Comparison of ENCODE assay signal across 27 cellular contexts in genomic region chr5:116439891-116440290, GRCh38.
"Had no signal": no experiment of that assay in that cellular context is flagged by ENCODE, and none has a peak within 500 bp of the region (broad histone marks: within the 10 kb centered on the region; RNA-seq: fewer than 3 reads in every experiment).

No MANE protein-coding gene starts in this region.

- DNase-seq: activated B cell treated with CpG ODN at 0.5 μM for 24 hours; activated CD8-positive, alpha-beta memory T cell treated with anti-CD3 and anti-CD28 coated beads, Interleukin-2, amount 10 ng/mL, durations not matched to agents 7 days and 5 days; activated CD8-positive, alpha-beta T cell treated with anti-CD3 and anti-CD28 coated beads, Interleukin-2, amount 10 ng/mL, durations not matched to agents 7 days and 5 days; activated naive CD4-positive, alpha-beta T cell; activated T-cell treated with anti-CD3 and anti-CD28 coated beads, Interleukin-2, amount 50 U/mL, for 72 hours; anterior cingulate cortex; body of pancreas; cerebellar nuclear complex; effector memory CD8-positive, alpha-beta T cell; erythroblast; gastrocnemius medialis; left colon; lower lobe of right lung; mesenchymal stem cell; pancreas; right cardiac atrium; stimulated activated CD4-positive, alpha-beta T cell treated with anti-CD3 and anti-CD28 coated beads, Interleukin-15, amount 100 ng/mL, for 24 hours; stimulated activated CD4-positive, alpha-beta T cell treated with anti-CD3 and anti-CD28 coated beads, Interleukin-2, amount 100 ng/mL, for 24 hours; stimulated activated naive B cell treated with anti-CD40 and anti-IgM and Interleukin-4, amounts not matched to agents 10 μg/mL and 1 μg/mL and 100 μg/mL, for 72 hours; stomach; SW 1271; T-helper 17 cell; T1000; tibial artery; upper lobe of right lung had no signal

- H3K4me3 Mint-ChIP-seq: activated B cell treated with CpG ODN at 0.5 μM for 24 hours; activated CD8-positive, alpha-beta memory T cell treated with anti-CD3 and anti-CD28 coated beads, Interleukin-2, amount 10 ng/mL, durations not matched to agents 7 days and 5 days; activated CD8-positive, alpha-beta T cell treated with anti-CD3 and anti-CD28 coated beads, Interleukin-2, amount 10 ng/mL, durations not matched to agents 7 days and 5 days; activated T-cell treated with anti-CD3 and anti-CD28 coated beads, Interleukin-2, amount 50 U/mL, for 72 hours; effector memory CD8-positive, alpha-beta T cell; natural killer cell treated with Interleukin-12 subunit alpha and Interleukin-12 subunit beta and Interleukin-15 and Interleukin-18, amount 100 ng/mL, for 72 hours; stimulated activated naive B cell treated with anti-CD40 and anti-IgM and Interleukin-4, amounts not matched to agents 10 μg/mL and 1 μg/mL and 100 μg/mL, for 72 hours; T-helper 17 cell had no signal

- H3K27me3 Mint-ChIP-seq: activated B cell treated with CpG ODN at 0.5 μM for 24 hours; activated CD8-positive, alpha-beta memory T cell treated with anti-CD3 and anti-CD28 coated beads, Interleukin-2, amount 10 ng/mL, durations not matched to agents 7 days and 5 days; effector memory CD8-positive, alpha-beta T cell; natural killer cell treated with Interleukin-12 subunit alpha and Interleukin-12 subunit beta and Interleukin-15 and Interleukin-18, amount 100 ng/mL, for 72 hours; stimulated activated naive B cell treated with anti-CD40 and anti-IgM and Interleukin-4, amounts not matched to agents 10 μg/mL and 1 μg/mL and 100 μg/mL, for 72 hours; T-helper 17 cell had no signal

- H3K27ac Mint-ChIP-seq: activated B cell treated with CpG ODN at 0.5 μM for 24 hours; activated CD8-positive, alpha-beta memory T cell treated with anti-CD3 and anti-CD28 coated beads, Interleukin-2, amount 10 ng/mL, durations not matched to agents 7 days and 5 days; activated CD8-positive, alpha-beta T cell treated with anti-CD3 and anti-CD28 coated beads, Interleukin-2, amount 10 ng/mL, durations not matched to agents 7 days and 5 days; activated naive CD4-positive, alpha-beta T cell treated with anti-CD3 and anti-CD28 coated beads, Interleukin-2, amount 50 U/mL, for 72 hours; activated T-cell treated with anti-CD3 and anti-CD28 coated beads, Interleukin-2, amount 50 U/mL, for 72 hours; effector memory CD8-positive, alpha-beta T cell; natural killer cell treated with Interleukin-12 subunit alpha and Interleukin-12 subunit beta and Interleukin-15 and Interleukin-18, amount 100 ng/mL, for 72 hours; stimulated activated naive B cell treated with anti-CD40 and anti-IgM and Interleukin-4, amounts not matched to agents 10 μg/mL and 1 μg/mL and 100 μg/mL, for 72 hours; T-helper 17 cell had no signal

- H3K4me1 Mint-ChIP-seq: activated B cell treated with CpG ODN at 0.5 μM for 24 hours; activated CD8-positive, alpha-beta memory T cell treated with anti-CD3 and anti-CD28 coated beads, Interleukin-2, amount 10 ng/mL, durations not matched to agents 7 days and 5 days; T-helper 17 cell had no signal

- H3K36me3 Mint-ChIP-seq: activated CD8-positive, alpha-beta memory T cell treated with anti-CD3 and anti-CD28 coated beads, Interleukin-2, amount 10 ng/mL, durations not matched to agents 7 days and 5 days; natural killer cell treated with Interleukin-12 subunit alpha and Interleukin-12 subunit beta and Interleukin-15 and Interleukin-18, amount 100 ng/mL, for 72 hours had no signal

- H3K9me3 Mint-ChIP-seq: activated B cell treated with CpG ODN at 0.5 μM for 24 hours; activated naive CD4-positive, alpha-beta T cell treated with anti-CD3 and anti-CD28 coated beads, Interleukin-2, amount 50 U/mL, for 72 hours; activated T-cell treated with anti-CD3 and anti-CD28 coated beads, Interleukin-2, amount 50 U/mL, for 72 hours; effector memory CD8-positive, alpha-beta T cell; natural killer cell treated with Interleukin-12 subunit alpha and Interleukin-12 subunit beta and Interleukin-15 and Interleukin-18, amount 100 ng/mL, for 72 hours; stimulated activated naive B cell treated with anti-CD40 and anti-IgM and Interleukin-4, amounts not matched to agents 10 μg/mL and 1 μg/mL and 100 μg/mL, for 72 hours had no signal
